Comparison of ENCODE assay signal across 8 cellular contexts in the genomic region with DNA sequence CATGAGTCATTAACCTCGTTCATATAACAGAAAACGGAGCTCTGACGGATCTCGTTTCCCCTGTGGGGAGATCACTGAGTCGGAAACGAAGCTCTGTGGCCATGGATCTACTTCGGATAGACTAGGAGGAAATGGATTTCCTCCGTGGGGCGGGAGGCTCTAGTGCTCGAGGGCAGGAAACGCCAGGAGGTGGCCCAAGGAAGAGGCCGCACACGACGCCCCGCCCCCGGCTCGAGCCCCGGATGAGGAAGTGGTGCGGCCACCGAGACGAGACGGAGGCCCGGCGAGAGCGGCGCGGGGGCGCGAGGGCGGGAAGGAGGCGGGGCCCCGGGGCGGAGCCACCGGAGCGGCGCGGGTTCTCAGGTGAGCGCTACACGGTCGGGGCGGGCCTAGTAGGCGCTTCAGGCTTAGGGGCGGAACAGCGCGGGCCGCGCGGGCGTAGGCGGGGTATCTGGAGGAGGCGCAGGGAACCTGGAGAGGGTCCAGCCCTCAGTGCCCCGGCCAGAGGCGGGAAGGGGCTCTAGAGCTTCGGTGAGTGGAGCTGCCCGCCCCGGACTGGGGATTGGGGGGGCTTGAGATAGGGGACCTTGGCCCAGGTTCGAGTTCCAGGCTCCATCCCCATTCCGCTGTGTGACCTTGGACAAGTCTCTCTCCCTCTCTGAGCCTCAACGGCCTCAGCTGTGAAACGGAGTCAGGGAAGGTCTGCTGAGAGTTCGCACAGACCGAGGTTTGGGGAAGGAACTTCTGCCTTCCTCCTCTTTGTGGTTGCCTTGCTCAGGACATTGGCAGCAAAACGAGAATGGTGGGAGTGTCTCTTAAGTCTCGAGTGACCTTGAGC. TPM values are rescaled to one million over a fixed set of nuclear protein-coding genes. Genes with fewer than 3 reads are reported as not detected.
DNase-seq lines count a peak whose midpoint lies in the region; ATAC-seq and TF ChIP-seq lines count a peak whose summit lies in the region.

A gene (plus strand): TSS at position 386 of the 838 bp plus-strand sequence. CDS start 903 bp downstream, outside the sequence.

- no peaks in the 10 kb centered on the region for H3K9me3 Mint-ChIP-seq in natural killer cell

- ATAC-seq in natural killer cell, result peak; percentile 70 to 85 (median 77)

- H3K36me3 Mint-ChIP-seq in natural killer cell, result no peaks in the 10 kb centered on the region

- TF ChIP-seq CTCF in natural killer cell (IDR thresholded peaks at IDR 0.05), result no peak

- DNase-seq in EH (ENCODE audit: low read depth), result peak; percentile 95
- peak; percentile 88 for DNase-seq in H4 (ENCODE audit: low spot score)
- peak; percentile 93 for DNase-seq in M059J (ENCODE audit: low read depth)
- peak; percentile 97 for DNase-seq in activated T-helper 9 cell treated with anti-CD3 and anti-CD28 coated beads, Interleukin-2, amount 50 U/mL, for 16 hours (ENCODE audit: low read depth)
- DNase-seq in fibroblast of peridontal ligament (ENCODE audit: extremely low read depth), result peak; percentile 84
- peak; percentile 97 for DNase-seq in natural killer cell
- peak; percentile 91 for DNase-seq in stimulated activated naive CD4-positive, alpha-beta T cell treated with Interleukin-2 at 50 U/mL for 16 hours (lab: John Stamatoyannopoulos, UW)

- intact Hi-C loops in natural killer cell (cut with micrococcal nuclease), result loop anchor here (2.0 to 5.0 kb wide), 2 partner anchors 193 to 257 kb away; a partner anchor contains a TSS

- peak; percentile 86 for TF ChIP-seq POLR2A in Raji (IDR thresholded peaks at IDR 0.05; ENCODE audit: insufficient read depth, low read depth, low read length)

- peak within 1 kb of the TSS; percentile 94 to 97 for H3K27ac Mint-ChIP-seq in natural killer cell

- H3K4me3 Mint-ChIP-seq in natural killer cell, result peak within 1 kb of the TSS; percentile 85

- H3K27me3 Mint-ChIP-seq in natural killer cell (ENCODE audit: low read depth in 2 of 2), result no peaks in the 10 kb centered on the region

- H3K4me1 Mint-ChIP-seq in natural killer cell, result peaks cover 38 to 48% of the 10 kb centered on the region in 2 donors

RNA-seq across cellular contexts. Expression of the gene that starts here (rescaled TPM):
- 5.6 and 7.6 TPM in 2 replicates for total RNA-seq in H4 (2014; rRNA removed; shearing (Covaris generic))
- 1.5 and 1.8 TPM in 2 replicates for total RNA-seq in M059J (2014; rRNA removed; shearing (Covaris generic))
- total RNA-seq in natural killer cell, result 10 to 100 TPM; 56.7 to 67.9 (median 62.6) TPM

Comparison
In these comparisons a context has a peak if more than half of its experiments do, and no peak if none do; other contexts are left out.
1. Peak in every context shown above with its lines: DNase-seq and ATAC-seq.